1 cellular context compared by ENCODE assay signal in the genomic region with DNA sequence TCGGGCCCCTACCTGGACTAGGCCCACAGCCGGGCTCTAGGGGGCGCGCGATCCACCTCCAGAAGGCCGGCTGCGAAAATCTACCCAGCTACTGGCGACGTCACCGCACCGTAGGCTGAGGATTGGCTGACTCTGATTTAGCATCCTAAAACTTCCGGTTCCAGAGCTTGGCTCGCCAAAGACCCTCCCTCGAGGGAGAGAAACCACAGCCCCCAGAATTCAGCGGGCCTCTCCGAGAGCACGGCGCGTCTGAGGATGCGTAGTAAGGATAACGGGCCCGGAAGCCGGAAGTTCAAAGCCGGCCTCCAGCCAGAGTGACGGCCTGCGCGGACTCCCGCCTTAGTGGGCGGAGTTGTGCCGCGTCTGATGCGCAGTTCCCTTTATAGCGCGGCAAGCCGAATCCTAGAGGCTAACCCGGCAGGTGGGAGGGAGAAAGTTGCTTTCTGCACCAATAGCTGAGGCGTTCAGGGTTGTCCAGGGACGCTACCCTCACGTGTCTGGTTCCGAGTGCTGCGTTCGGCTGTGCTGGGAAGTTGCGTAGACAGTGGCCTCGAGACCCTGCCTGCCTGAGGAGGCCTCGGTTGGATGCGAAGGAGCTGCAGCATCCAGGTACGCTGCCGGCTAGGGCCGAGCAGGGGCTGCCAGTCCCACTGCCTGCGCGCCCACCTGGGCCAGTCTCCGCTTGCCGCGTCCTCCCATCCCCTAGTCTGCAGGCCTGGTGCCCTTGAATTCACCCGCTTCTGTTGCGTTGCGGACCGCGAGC.
TF ChIP-seq lines count a peak whose summit lies in the region.

A gene (plus strand): TSS at position 544 of the 763 bp plus-strand sequence. CDS start 7,808 bp downstream, outside the sequence.

TF ChIP-seq in K562, 482 proteins besides CTCF, POLR2A, EP300 and RAD21 (continued from another document and continues in another):
- TF ChIP-seq, protein P1, sequence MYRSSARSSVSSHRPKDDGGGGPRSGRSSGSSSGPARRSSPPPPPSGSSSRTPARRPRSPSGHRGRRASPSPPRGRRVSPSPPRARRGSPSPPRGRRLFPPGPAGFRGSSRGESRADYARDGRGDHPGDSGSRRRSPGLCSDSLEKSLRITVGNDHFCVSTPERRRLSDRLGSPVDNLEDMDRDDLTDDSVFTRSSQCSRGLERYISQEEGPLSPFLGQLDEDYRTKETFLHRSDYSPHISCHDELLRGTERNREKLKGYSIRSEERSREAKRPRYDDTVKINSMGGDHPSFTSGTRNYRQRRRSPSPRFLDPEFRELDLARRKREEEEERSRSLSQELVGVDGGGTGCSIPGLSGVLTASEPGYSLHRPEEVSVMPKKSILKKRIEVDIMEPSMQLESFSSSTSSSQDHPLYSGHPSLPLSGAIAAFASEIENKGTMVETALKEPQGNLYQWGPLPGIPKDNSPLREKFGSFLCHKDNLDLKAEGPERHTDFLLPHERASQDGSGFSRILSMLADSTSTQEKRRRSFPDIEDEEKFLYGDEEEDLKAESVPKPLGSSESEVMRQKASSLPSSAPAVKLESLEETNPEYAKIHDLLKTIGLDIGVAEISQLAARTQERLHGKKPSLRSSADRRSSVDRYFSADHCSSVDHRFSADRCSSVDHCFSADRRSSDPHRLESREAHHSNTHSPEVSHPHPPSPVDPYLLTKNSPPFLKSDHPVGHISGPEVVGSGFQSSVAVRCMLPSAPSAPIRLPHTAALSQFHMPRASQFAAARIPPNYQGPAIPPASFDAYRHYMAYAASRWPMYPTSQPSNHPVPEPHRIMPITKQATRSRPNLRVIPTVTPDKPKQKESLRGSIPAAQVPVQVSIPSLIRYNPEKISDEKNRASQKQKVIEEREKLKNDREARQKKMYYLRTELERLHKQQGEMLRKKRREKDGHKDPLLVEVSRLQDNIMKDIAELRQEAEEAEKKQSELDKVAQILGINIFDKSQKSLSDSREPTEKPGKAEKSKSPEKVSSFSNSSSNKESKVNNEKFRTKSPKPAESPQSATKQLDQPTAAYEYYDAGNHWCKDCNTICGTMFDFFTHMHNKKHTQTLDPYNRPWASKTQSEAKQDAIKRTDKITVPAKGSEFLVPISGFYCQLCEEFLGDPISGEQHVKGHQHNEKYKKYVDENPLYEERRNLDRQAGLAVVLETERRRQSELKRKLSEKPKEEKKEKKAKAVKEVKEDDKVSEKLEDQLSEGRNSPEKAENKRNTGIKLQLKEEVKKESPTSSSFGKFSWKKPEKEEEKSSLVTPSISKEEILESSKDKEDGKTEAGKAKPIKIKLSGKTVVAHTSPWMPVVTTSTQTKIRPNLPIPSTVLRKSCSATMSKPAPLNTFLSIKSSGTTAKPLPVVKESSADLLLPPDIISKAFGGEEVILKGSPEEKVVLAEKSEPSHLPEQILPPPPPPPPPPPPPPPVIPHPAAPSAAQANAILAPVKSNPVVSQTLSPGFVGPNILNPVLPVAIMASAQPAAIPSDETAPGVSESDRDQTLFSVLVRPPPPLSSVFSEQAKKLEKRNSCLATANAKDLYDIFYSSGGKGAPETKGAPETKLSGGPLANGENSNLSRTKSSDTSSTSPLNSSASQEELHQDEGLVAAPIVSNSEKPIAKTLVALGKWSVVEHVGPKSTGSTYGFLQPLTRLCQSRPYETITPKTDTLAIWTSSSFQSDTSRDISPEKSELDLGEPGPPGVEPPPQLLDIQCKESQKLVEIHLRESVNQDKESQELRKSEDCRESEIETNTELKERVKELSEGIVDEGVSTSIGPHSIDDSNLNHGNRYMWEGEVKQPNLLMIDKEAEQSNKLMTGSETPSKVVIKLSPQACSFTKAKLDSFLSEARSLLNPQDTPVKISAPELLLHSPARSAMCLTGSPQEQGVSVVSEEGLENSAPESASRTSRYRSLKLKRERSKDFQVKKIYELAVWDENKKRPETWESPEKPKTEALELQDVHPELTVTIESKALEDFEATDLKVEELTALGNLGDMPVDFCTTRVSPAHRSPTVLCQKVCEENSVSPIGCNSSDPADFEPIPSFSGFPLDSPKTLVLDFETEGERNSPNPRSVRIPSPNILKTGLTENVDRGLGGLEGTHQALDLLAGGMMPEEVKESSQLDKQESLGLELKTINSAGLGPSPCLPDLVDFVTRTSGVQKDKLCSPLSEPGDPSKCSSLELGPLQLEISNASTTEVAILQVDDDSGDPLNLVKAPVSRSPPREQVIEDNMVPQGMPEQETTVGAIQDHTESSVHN (IDR thresholded peaks at IDR 0.05; ENCODE audit: borderline replicate concordance in 1 of 2, low read depth in 1 of 2) = no peak
- TF ChIP-seq GTF2F1 (IDR thresholded peaks at IDR 0.05; ENCODE audit: low read depth, low read length) (peak; percentile 97; the same call in 1 of the 2 replicates), KAT8 (IDR thresholded peaks at IDR 0.05; ENCODE audit: low read depth) (no peak), MXI1 (IDR thresholded peaks at IDR 0.05; ENCODE audit: low read depth, low read length) (peak; percentile 68), EZH2 (IDR thresholded peaks at IDR 0.05; ENCODE audit: borderline replicate concordance, low read depth, low read length) (no peak), ARID2 (IDR thresholded peaks at IDR 0.05) (no peak), DDX20 (tag; IDR thresholded peaks at IDR 0.05; ENCODE audit: low read depth) (no peak), POLR2AphosphoS2 (IDR thresholded peaks at IDR 0.05; ENCODE audit: low read length) (no peak), ZNF586 (CRISPR knock-in tag; conservative IDR thresholded peaks at IDR 0.05) (no peak), ZNF77 (CRISPR knock-in tag; IDR thresholded peaks at IDR 0.05) (no peak), TRIM24 (IDR thresholded peaks at IDR 0.05) (no peak), ELF1 (tag; IDR thresholded peaks at IDR 0.05) (peak; percentile 97), ZNF668 (CRISPR knock-in tag; IDR thresholded peaks at IDR 0.05) (no peak), MEF2A (IDR thresholded peaks at IDR 0.05; ENCODE audit: control insufficient read depth, low read depth, low read length) (peak; percentile 67; the same call in 1 of the 2 replicates), CAMTA2 (CRISPR knock-in tag; conservative IDR thresholded peaks at IDR 0.05) (no peak), SMAD3 (CRISPR knock-in tag; conservative IDR thresholded peaks at IDR 0.05) (no peak), CCAR2 (IDR thresholded peaks at IDR 0.05; ENCODE audit: low read depth, low read length) (no peak)
- TF ChIP-seq, protein P2, sequence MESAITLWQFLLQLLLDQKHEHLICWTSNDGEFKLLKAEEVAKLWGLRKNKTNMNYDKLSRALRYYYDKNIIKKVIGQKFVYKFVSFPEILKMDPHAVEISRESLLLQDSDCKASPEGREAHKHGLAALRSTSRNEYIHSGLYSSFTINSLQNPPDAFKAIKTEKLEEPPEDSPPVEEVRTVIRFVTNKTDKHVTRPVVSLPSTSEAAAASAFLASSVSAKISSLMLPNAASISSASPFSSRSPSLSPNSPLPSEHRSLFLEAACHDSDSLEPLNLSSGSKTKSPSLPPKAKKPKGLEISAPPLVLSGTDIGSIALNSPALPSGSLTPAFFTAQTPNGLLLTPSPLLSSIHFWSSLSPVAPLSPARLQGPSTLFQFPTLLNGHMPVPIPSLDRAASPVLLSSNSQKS (CRISPR knock-in tag; IDR thresholded peaks at IDR 0.05) = no peak
- TF ChIP-seq, protein P3, sequence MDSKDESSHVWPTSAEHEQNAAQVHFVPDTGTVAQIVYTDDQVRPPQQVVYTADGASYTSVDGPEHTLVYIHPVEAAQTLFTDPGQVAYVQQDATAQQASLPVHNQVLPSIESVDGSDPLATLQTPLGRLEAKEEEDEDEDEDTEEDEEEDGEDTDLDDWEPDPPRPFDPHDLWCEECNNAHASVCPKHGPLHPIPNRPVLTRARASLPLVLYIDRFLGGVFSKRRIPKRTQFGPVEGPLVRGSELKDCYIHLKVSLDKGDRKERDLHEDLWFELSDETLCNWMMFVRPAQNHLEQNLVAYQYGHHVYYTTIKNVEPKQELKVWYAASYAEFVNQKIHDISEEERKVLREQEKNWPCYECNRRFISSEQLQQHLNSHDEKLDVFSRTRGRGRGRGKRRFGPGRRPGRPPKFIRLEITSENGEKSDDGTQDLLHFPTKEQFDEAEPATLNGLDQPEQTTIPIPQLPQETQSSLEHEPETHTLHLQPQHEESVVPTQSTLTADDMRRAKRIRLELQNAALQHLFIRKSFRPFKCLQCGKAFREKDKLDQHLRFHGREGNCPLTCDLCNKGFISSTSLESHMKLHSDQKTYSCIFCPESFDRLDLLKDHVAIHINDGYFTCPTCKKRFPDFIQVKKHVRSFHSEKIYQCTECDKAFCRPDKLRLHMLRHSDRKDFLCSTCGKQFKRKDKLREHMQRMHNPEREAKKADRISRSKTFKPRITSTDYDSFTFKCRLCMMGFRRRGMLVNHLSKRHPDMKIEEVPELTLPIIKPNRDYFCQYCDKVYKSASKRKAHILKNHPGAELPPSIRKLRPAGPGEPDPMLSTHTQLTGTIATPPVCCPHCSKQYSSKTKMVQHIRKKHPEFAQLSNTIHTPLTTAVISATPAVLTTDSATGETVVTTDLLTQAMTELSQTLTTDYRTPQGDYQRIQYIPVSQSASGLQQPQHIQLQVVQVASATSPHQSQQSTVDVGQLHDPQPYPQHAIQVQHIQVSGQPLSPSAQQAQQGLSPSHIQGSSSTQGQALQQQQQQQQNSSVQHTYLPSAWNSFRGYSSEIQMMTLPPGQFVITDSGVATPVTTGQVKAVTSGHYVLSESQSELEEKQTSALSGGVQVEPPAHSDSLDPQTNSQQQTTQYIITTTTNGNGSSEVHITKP (IDR thresholded peaks at IDR 0.05; ENCODE audit: partially characterized antibody) = peak; percentile 14
- TF ChIP-seq, protein P4, sequence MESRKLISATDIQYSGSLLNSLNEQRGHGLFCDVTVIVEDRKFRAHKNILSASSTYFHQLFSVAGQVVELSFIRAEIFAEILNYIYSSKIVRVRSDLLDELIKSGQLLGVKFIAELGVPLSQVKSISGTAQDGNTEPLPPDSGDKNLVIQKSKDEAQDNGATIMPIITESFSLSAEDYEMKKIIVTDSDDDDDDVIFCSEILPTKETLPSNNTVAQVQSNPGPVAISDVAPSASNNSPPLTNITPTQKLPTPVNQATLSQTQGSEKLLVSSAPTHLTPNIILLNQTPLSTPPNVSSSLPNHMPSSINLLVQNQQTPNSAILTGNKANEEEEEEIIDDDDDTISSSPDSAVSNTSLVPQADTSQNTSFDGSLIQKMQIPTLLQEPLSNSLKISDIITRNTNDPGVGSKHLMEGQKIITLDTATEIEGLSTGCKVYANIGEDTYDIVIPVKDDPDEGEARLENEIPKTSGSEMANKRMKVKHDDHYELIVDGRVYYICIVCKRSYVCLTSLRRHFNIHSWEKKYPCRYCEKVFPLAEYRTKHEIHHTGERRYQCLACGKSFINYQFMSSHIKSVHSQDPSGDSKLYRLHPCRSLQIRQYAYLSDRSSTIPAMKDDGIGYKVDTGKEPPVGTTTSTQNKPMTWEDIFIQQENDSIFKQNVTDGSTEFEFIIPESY (CRISPR knock-in tag; IDR thresholded peaks at IDR 0.05) = peak; percentile 15; the same call in 1 of the 2 replicates
- TF ChIP-seq, protein P5, sequence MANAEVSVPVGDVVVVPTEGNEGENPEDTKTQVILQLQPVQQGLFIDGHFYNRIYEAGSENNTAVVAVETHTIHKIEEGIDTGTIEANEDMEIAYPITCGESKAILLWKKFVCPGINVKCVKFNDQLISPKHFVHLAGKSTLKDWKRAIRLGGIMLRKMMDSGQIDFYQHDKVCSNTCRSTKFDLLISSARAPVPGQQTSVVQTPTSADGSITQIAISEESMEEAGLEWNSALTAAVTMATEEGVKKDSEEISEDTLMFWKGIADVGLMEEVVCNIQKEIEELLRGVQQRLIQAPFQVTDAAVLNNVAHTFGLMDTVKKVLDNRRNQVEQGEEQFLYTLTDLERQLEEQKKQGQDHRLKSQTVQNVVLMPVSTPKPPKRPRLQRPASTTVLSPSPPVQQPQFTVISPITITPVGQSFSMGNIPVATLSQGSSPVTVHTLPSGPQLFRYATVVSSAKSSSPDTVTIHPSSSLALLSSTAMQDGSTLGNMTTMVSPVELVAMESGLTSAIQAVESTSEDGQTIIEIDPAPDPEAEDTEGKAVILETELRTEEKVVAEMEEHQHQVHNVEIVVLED (CRISPR knock-in tag; IDR thresholded peaks at IDR 0.05) = peak; percentile 60
- TF ChIP-seq, protein P6, sequence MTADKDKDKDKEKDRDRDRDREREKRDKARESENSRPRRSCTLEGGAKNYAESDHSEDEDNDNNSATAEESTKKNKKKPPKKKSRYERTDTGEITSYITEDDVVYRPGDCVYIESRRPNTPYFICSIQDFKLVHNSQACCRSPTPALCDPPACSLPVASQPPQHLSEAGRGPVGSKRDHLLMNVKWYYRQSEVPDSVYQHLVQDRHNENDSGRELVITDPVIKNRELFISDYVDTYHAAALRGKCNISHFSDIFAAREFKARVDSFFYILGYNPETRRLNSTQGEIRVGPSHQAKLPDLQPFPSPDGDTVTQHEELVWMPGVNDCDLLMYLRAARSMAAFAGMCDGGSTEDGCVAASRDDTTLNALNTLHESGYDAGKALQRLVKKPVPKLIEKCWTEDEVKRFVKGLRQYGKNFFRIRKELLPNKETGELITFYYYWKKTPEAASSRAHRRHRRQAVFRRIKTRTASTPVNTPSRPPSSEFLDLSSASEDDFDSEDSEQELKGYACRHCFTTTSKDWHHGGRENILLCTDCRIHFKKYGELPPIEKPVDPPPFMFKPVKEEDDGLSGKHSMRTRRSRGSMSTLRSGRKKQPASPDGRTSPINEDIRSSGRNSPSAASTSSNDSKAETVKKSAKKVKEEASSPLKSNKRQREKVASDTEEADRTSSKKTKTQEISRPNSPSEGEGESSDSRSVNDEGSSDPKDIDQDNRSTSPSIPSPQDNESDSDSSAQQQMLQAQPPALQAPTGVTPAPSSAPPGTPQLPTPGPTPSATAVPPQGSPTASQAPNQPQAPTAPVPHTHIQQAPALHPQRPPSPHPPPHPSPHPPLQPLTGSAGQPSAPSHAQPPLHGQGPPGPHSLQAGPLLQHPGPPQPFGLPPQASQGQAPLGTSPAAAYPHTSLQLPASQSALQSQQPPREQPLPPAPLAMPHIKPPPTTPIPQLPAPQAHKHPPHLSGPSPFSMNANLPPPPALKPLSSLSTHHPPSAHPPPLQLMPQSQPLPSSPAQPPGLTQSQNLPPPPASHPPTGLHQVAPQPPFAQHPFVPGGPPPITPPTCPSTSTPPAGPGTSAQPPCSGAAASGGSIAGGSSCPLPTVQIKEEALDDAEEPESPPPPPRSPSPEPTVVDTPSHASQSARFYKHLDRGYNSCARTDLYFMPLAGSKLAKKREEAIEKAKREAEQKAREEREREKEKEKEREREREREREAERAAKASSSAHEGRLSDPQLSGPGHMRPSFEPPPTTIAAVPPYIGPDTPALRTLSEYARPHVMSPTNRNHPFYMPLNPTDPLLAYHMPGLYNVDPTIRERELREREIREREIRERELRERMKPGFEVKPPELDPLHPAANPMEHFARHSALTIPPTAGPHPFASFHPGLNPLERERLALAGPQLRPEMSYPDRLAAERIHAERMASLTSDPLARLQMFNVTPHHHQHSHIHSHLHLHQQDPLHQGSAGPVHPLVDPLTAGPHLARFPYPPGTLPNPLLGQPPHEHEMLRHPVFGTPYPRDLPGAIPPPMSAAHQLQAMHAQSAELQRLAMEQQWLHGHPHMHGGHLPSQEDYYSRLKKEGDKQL (CRISPR knock-in tag; IDR thresholded peaks at IDR 0.05; ENCODE audit: borderline replicate concordance) = no peak
- TF ChIP-seq, protein P7, sequence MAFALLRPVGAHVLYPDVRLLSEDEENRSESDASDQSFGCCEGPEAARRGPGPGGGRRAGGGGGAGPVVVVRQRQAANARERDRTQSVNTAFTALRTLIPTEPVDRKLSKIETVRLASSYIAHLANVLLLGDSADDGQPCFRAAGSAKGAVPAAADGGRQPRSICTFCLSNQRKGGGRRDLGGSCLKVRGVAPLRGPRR (CRISPR knock-in tag; IDR thresholded peaks at IDR 0.05) = no peak
